Comparison of ENCODE assay signal across 10 cellular contexts in genomic region chr7:94394058-94394398, GRCh38. TPM values are rescaled to one million over a fixed set of nuclear protein-coding genes. Genes with fewer than 3 reads are reported as not detected.
DNase-seq lines count a peak whose midpoint lies in the region; ATAC-seq and TF ChIP-seq lines count a peak whose summit lies in the region.
"Had no signal": no experiment of that assay in that cellular context is flagged by ENCODE, and none has a peak within 500 bp of the region (broad histone marks: within the 10 kb centered on the region; RNA-seq: fewer than 3 reads in every experiment).

No MANE protein-coding gene starts in this region.

- POLR2A ChIA-PET in naive thymus-derived CD8-positive, alpha-beta T cell (lab: Charles Lee), result no interaction called here

- H3K4me1 ChIP-seq in upper lobe of right lung, result no peaks in the 10 kb centered on the region
- H3K4me1 ChIP-seq: BE2C had no signal

- H3K27me3 Mint-ChIP-seq in naive thymus-derived CD8-positive, alpha-beta T cell, result peaks cover 19 to 61% (median 45%) of the 10 kb centered on the region in 5 donors

- H3K36me3 Mint-ChIP-seq in naive thymus-derived CD8-positive, alpha-beta T cell, result no peaks in the 10 kb centered on the region
- H3K36me3 Mint-ChIP-seq: IgD-negative memory B cell had no signal

- peak; percentile 10 to 11 for ATAC-seq in naive thymus-derived CD8-positive, alpha-beta T cell
- ATAC-seq in upper lobe of right lung (no peak), GM19324 (IDR thresholded peaks at IDR 0.05; ENCODE audit: low FRiP score, unreplicated experiment) (no peak)

- no peaks in the 10 kb centered on the region for H3K9me3 ChIP-seq in upper lobe of right lung
- H3K9me3 ChIP-seq: BE2C had no signal

- no peak overlapping the region for H3K27ac Mint-ChIP-seq in naive thymus-derived CD8-positive, alpha-beta T cell
- H3K27ac Mint-ChIP-seq: IgD-negative memory B cell had no signal

- no peak for TF ChIP-seq CTCF in fibroblast of pulmonary artery (IDR thresholded peaks at IDR 0.05; ENCODE audit: low read length, missing control alignments)
- no peak for TF ChIP-seq CTCF in upper lobe of right lung (IDR thresholded peaks at IDR 0.05)

- H3K9me3 Mint-ChIP-seq in naive thymus-derived CD8-positive, alpha-beta T cell, result peaks cover 0 to 12% (median 0%) of the 10 kb centered on the region in 9 donors

- peak overlapping the region; percentile 96 for H3K4me3 ChIP-seq in fibroblast of pulmonary artery (replicated peaks; ENCODE audit: low read depth, low read length)
- peak overlapping the region; percentile 57 for H3K4me3 ChIP-seq in upper lobe of right lung

- H3K27ac ChIP-seq in upper lobe of right lung, result peak overlapping the region; percentile 85

- intact Hi-C loops in upper lobe of right lung (cut with DNase I), result loop anchor here (10.0 kb wide), 1 partner anchor 99 kb away; no protein-coding TSS in a partner anchor

- H3K36me3 ChIP-seq in upper lobe of right lung, result no peaks in the 10 kb centered on the region
- H3K36me3 ChIP-seq: BE2C had no signal

- no peaks in the 10 kb centered on the region for H3K27me3 ChIP-seq in upper lobe of right lung

- H3K4me3 Mint-ChIP-seq in naive thymus-derived CD8-positive, alpha-beta T cell, result peak overlapping the region in 2 of 10 donors; percentile 46 to 86

- H3K4me1 Mint-ChIP-seq in naive thymus-derived CD8-positive, alpha-beta T cell, result peaks cover 5 to 14% (median 11%) of the 10 kb centered on the region in 4 donors

- DNase-seq in activated CD8-positive, alpha-beta memory T cell treated with anti-CD3 and anti-CD28 coated beads for 24 hours, result peak; percentile 55
- no peak for DNase-seq in activated CD8-positive, alpha-beta memory T cell treated with anti-CD3 and anti-CD28 coated beads, Interleukin-2, amount 50 U/mL, for 4 hours
- no peak for DNase-seq in fibroblast of pulmonary artery (ENCODE audit: low read depth)
- no peak for DNase-seq in naive thymus-derived CD8-positive, alpha-beta T cell
- DNase-seq in upper lobe of right lung, result no peak
- DNase-seq in NCI-H1105 treated with DMSO at 0.1 percent for 48 hours (lab: John Stamatoyannopoulos, UW), result no peak
- no peak for DNase-seq in SIG-M5 treated with dmso at 0.1 percent for 504 hours (lab: John Stamatoyannopoulos, UW; ENCODE audit: unreplicated experiment)
- DNase-seq: BE2C had no signal

RNA-seq across cellular contexts. Expression of gene COL1A2, which starts 0.7 kb away (rescaled TPM):
- not detected for total RNA-seq in naive thymus-derived CD8-positive, alpha-beta T cell
- polyA plus RNA-seq in naive thymus-derived CD8-positive, alpha-beta T cell, result not detected
- total RNA-seq in upper lobe of right lung, result 321 TPM
- polyA plus RNA-seq: IgD-negative memory B cell had no signal

Comparison
In these comparisons a context has a peak if more than half of its experiments do, and no peak if none do; other contexts are left out.
1. ATAC-seq: peak in naive thymus-derived CD8-positive, alpha-beta T cell (2 of 2); none in upper lobe of right lung (single experiment) and GM19324 (single experiment).
2. RNA of gene COL1A2, which starts 0.7 kb away (total RNA-seq): 321 TPM in upper lobe of right lung (single experiment); not detected in naive thymus-derived CD8-positive, alpha-beta T cell; every median in the first group is over 100 times any median in the second.